Comparison of ENCODE assay signal across 10 cellular contexts in the genomic region with DNA sequence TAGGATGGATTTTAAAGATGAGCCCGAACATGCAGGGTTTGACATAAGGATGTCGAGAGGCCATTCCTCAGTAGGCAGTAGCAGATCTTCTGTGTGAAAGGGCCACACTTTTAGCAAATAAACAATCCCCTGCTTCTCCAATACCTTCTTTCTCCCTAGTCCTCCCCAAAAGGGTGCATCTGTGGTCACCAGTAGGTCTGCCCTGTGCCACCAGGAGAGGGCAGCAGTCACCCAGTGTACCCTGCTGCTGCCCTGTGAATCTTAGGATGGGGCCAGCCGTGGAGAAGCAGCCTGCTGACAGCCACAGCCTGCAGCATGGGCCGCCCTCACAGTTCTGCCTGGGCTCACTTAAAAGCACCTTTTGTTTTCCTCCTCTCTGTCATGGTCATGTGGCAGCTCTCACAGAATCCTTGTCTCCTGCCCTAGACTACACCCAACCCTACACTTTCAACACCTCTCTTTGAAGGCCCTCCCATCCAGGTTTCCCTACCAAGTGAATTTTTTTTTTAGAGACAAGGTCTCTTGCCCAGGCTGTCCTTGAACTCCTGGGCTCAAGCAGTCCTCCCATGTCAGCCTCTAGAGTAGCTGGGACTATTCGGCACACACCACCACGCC. TPM values are rescaled to one million over a fixed set of nuclear protein-coding genes. Genes with fewer than 3 reads are reported as not detected.
DNase-seq lines count a peak whose midpoint lies in the region; ATAC-seq and TF ChIP-seq lines count a peak whose summit lies in the region.
"Not testable (repeated sequence)": the region's sequence is repeated elsewhere in the genome, so short reads cannot be mapped to it uniquely, and the experiment has no call there.
"Had no signal": no experiment of that assay in that cellular context is flagged by ENCODE, and none has a peak within 500 bp of the region (broad histone marks: within the 10 kb centered on the region; RNA-seq: fewer than 3 reads in every experiment).

No MANE protein-coding gene starts in this region.

- TF ChIP-seq CTCF in BE2C (IDR thresholded peaks at IDR 0.05; ENCODE audit: low read depth, low read length) (peak; percentile 58), GM23338 (conservative IDR thresholded peaks at IDR 0.05; ENCODE audit: low read depth in 2 of 2) (peak; percentile 72 to 75), fibroblast of lung (conservative IDR thresholded peaks at IDR 0.05 in 1 of 2, IDR thresholded peaks at IDR 0.05 in 1 of 2; ENCODE audit: low read depth in 1 of 2, low read length in 2 of 2) (peak; percentile 38 to 53)
- not testable (repeated sequence) for TF ChIP-seq CTCF in activated B cell treated with CpG ODN at 0.5 μM for 24 hours (IDR thresholded peaks at IDR 0.05)

- peak; percentile 68 for DNase-seq in BE2C
- peak; percentile 22 for DNase-seq in GM23338 (ENCODE audit: low spot score)
- peak; percentile 27 for DNase-seq in NCI-H82 (lab: John Stamatoyannopoulos, UW)
- DNase-seq in activated B cell treated with CpG ODN at 0.5 μM for 24 hours = peak; percentile 32
- DNase-seq in activated naive CD8-positive, alpha-beta T cell treated with anti-CD3 and anti-CD28 coated beads, Interleukin-2, amount 50 U/mL, for 24 hours = peak; percentile 50
- peak; percentile 22 to 29 for DNase-seq in fibroblast of lung (ENCODE audit: low read depth in 2 of 2)
- DNase-seq in memory B cell (ENCODE audit: low spot score in 2 of 2) = peak; percentile 41 to 43
- DNase-seq in stimulated activated CD8-positive, alpha-beta memory T cell treated with anti-CD3 and anti-CD28 coated beads, Interleukin-12 subunit alpha, Interleukin-12 subunit beta, amount 100 ng/mL, for 1 hour (ENCODE audit: low read depth) = peak; percentile 25

- not testable (repeated sequence) for H3K4me2 ChIP-seq in GM23338; fibroblast of lung (ENCODE audit: extremely low read depth, insufficient read depth, low read length)

- intact Hi-C loops in activated B cell treated with CpG ODN at 0.5 μM for 24 hours (cut with micrococcal nuclease) = loop anchor here (1.0 kb wide), 1 partner anchor 21 kb away; no protein-coding TSS in a partner anchor

- not testable (repeated sequence) for H3K36me3 ChIP-seq in BE2C; GM23338 (ENCODE audit: insufficient read depth); fibroblast of lung (ENCODE audit: control insufficient read depth, insufficient read depth, low read length)

- H3K79me2 ChIP-seq in GM23338 (replicated peaks; ENCODE audit: insufficient read depth); fibroblast of lung (ENCODE audit: control insufficient read depth, insufficient read depth, low read length): not testable (repeated sequence)

- not testable (repeated sequence) for H2AFZ ChIP-seq in GM23338; fibroblast of lung (ENCODE audit: low read length)

- H3K9me3 ChIP-seq in BE2C; fibroblast of lung (ENCODE audit: control insufficient read depth, insufficient read depth, low read depth, low read length): not testable (repeated sequence)

- H3K9ac ChIP-seq in fibroblast of lung (ENCODE audit: insufficient read depth, low read length) = not testable (repeated sequence)

- POLR2A ChIA-PET in activated B cell treated with CpG ODN at 0.5 μM for 24 hours (lab: Charles Lee) = not testable (repeated sequence)

- H3K27ac Mint-ChIP-seq in GM23338; activated B cell treated with CpG ODN at 0.5 μM for 24 hours; activated naive CD8-positive, alpha-beta T cell treated with anti-CD3 and anti-CD28 coated beads, Interleukin-2, amount 50 U/mL, for 24 hours; memory B cell: not testable (repeated sequence)

- ATAC-seq in GM23338; activated B cell treated with CpG ODN at 0.5 μM for 24 hours (ENCODE audit: low read depth); activated naive CD8-positive, alpha-beta T cell treated with anti-CD3 and anti-CD28 coated beads, Interleukin-2, amount 50 U/mL, for 24 hours; memory B cell (ENCODE audit: low read depth): not testable (repeated sequence)

- H3F3A ChIP-seq in GM23338 (replicated peaks; ENCODE audit: low read depth) = not testable (repeated sequence)

- H3K27me3 ChIP-seq in BE2C; GM23338 (ENCODE audit: insufficient read depth); fibroblast of lung (ENCODE audit: control insufficient read depth, insufficient read depth, low read length): not testable (repeated sequence)

- H3K4me1 ChIP-seq in BE2C; GM23338 (ENCODE audit: insufficient read depth); fibroblast of lung (ENCODE audit: control insufficient read depth, extremely low read depth, insufficient read depth, low read length): not testable (repeated sequence)

- H3K4me3 Mint-ChIP-seq in GM23338; activated B cell treated with CpG ODN at 0.5 μM for 24 hours; activated naive CD8-positive, alpha-beta T cell treated with anti-CD3 and anti-CD28 coated beads, Interleukin-2, amount 50 U/mL, for 24 hours; memory B cell: not testable (repeated sequence)

- H3K4me3 ChIP-seq in BE2C (ENCODE audit: low read depth, low read length); GM23338; fibroblast of lung (replicated peaks in 1 of 4; ENCODE audit: control extremely low read depth in 1 of 4, insufficient read depth in 1 of 4, low read depth in 3 of 4, low read length in 4 of 4): not testable (repeated sequence)

- not testable (repeated sequence) for H3K27me3 Mint-ChIP-seq in GM23338 (ENCODE audit: insufficient read depth, low read depth, poor library complexity); activated B cell treated with CpG ODN at 0.5 μM for 24 hours; activated naive CD8-positive, alpha-beta T cell treated with anti-CD3 and anti-CD28 coated beads, Interleukin-2, amount 50 U/mL, for 24 hours; memory B cell

- peaks cover 16% of the 10 kb centered on the region for H3K36me3 Mint-ChIP-seq in GM23338 (ENCODE audit: low read depth)
- H3K36me3 Mint-ChIP-seq in activated B cell treated with CpG ODN at 0.5 μM for 24 hours (ENCODE audit: low read depth) = peaks cover 19% of the 10 kb centered on the region
- H3K36me3 Mint-ChIP-seq in activated naive CD8-positive, alpha-beta T cell treated with anti-CD3 and anti-CD28 coated beads, Interleukin-2, amount 50 U/mL, for 24 hours (ENCODE audit: low read depth); memory B cell: not testable (repeated sequence)

- CTCF ChIA-PET in activated B cell treated with CpG ODN at 0.5 μM for 24 hours (lab: Charles Lee) = not testable (repeated sequence)

- H3K4me1 Mint-ChIP-seq in GM23338 (peaks cover 12% of the 10 kb centered on the region), activated B cell treated with CpG ODN at 0.5 μM for 24 hours (peaks cover 15% of the 10 kb centered on the region), memory B cell (peaks cover 13% of the 10 kb centered on the region)
- peaks cover 19% of the 10 kb centered on the region for H3K4me1 Mint-ChIP-seq in activated naive CD8-positive, alpha-beta T cell treated with anti-CD3 and anti-CD28 coated beads, Interleukin-2, amount 50 U/mL, for 24 hours

- not testable (repeated sequence) for H3K27ac ChIP-seq in GM23338 (ENCODE audit: low read depth); fibroblast of lung (ENCODE audit: insufficient read depth, low read length)

- H3K9me2 ChIP-seq in GM23338 (ENCODE audit: insufficient read depth) = not testable (repeated sequence)

- H3K9me3 Mint-ChIP-seq in GM23338; activated B cell treated with CpG ODN at 0.5 μM for 24 hours; activated naive CD8-positive, alpha-beta T cell treated with anti-CD3 and anti-CD28 coated beads, Interleukin-2, amount 50 U/mL, for 24 hours; memory B cell: not testable (repeated sequence)

- H4K20me1 ChIP-seq in GM23338 (replicated peaks; ENCODE audit: insufficient read depth); fibroblast of lung (ENCODE audit: control insufficient read depth, extremely low read depth, insufficient read depth, low read length): not testable (repeated sequence)

RNA-seq across cellular contexts. Expression of gene DEFB108B, which starts 40.3 kb away (rescaled TPM):
- not detected for polyA plus RNA-seq in BE2C (2012; ENCODE audit: insufficient read depth, insufficient read length, low read depth)
- total RNA-seq in GM23338 (2014; rRNA removed; shearing (Covaris generic)) = not detected in 2 replicates
- polyA plus RNA-seq in GM23338 (2016; fragmentation: Nextera tagmentation; extraction: Ambion mirVana) = not detected in 2 replicates
- total RNA-seq in activated B cell treated with CpG ODN at 0.5 μM for 24 hours = not detected in 2 replicates
- not detected in 2 replicates for total RNA-seq in fibroblast of lung
- polyA plus RNA-seq in fibroblast of lung = not detected in 2 replicates
- polyA plus RNA-seq in fibroblast of lung (2012) = not detected in 2 replicates
- polyA minus RNA-seq in fibroblast of lung (ENCODE audit: low replicate concordance) = not detected in 2 replicates
- total RNA-seq: pulmonary artery endothelial cell, Right ventricle myocardium inferior had no signal
